Comparison of ENCODE assay signal across 14 cellular contexts in the genomic region with DNA sequence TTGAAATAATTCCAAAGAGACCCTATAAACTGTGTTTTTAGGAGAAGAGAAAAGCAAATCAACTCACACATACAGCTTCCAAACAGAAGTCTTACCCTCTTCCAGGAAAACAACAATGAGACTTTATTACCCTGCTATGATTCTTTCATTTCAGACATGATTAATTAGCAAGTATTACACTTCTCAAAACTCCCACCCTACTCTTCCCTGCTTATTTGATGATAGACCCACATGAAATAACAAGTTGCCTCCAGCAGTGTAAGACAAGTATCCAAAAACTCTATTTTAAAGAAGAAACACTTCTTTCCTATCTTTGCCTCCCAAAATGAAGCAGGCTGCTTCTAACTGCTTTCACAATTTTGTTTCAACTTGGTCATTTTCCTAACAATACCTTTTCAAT. TPM values are rescaled to one million over a fixed set of nuclear protein-coding genes. Genes with fewer than 3 reads are reported as not detected.
DNase-seq lines count a peak whose midpoint lies in the region; ATAC-seq and TF ChIP-seq lines count a peak whose summit lies in the region.
"Had no signal": no experiment of that assay in that cellular context is flagged by ENCODE, and none has a peak within 500 bp of the region (broad histone marks: within the 10 kb centered on the region; RNA-seq: fewer than 3 reads in every experiment).

No MANE protein-coding gene starts in this region.

- peaks cover 4% of the 10 kb centered on the region for H3K4me1 ChIP-seq in lower lobe of right lung
- no peaks in the 10 kb centered on the region for H3K4me1 ChIP-seq in mesendoderm (ENCODE audit: control insufficient read depth, low read depth, low read length)

- intact Hi-C loops in lower lobe of right lung (cut with DNase I), result no loop called here

- H2BK15ac ChIP-seq in mesendoderm (replicated peaks; ENCODE audit: low read depth), result no peak overlapping the region

- TF ChIP-seq CTCF in lower lobe of right lung (IDR thresholded peaks at IDR 0.05), result no peak

- no peak overlapping the region for H3K23ac ChIP-seq in mesendoderm (ENCODE audit: low read length)

- no peaks in the 10 kb centered on the region for H3K9me3 ChIP-seq in lower lobe of right lung

- H3K36me3 ChIP-seq in lower lobe of right lung, result no peaks in the 10 kb centered on the region
- no peaks in the 10 kb centered on the region for H3K36me3 ChIP-seq in mesendoderm (ENCODE audit: control insufficient read depth, insufficient read depth, low read length)

- no peak overlapping the region for H2BK120ac ChIP-seq in mesendoderm (ENCODE audit: low read depth, low read length)

- H3K56ac ChIP-seq in mesendoderm (ENCODE audit: low read length), result no peak overlapping the region

- peaks cover 5% of the 10 kb centered on the region for H3K27me3 ChIP-seq in lower lobe of right lung (ENCODE audit: low read depth)
- H3K27me3 ChIP-seq in mesendoderm (ENCODE audit: insufficient read depth, low read length, poor library complexity), result no peaks in the 10 kb centered on the region

- H2BK5ac ChIP-seq in mesendoderm (ENCODE audit: low read length), result no peak overlapping the region

- H3K9ac ChIP-seq in mesendoderm (ENCODE audit: low read length), result no peak overlapping the region

- no peak overlapping the region for H4K8ac ChIP-seq in mesendoderm (ENCODE audit: low read depth, low read length)

- no peak overlapping the region for H3K18ac ChIP-seq in mesendoderm (ENCODE audit: low read length)

- no peak overlapping the region for H3K4ac ChIP-seq in mesendoderm (ENCODE audit: low read depth, low read length)

- DNase-seq in HS-5 (ENCODE audit: low read depth), result peak; percentile 18
- no peak for DNase-seq in lower lobe of right lung
- DNase-seq in iPS-NIHi7 (ENCODE audit: extremely low spot score), result no peak
- DNase-seq in mesendoderm, result no peak
- DNase-seq in DMS153 treated with DMSO at 0.1 percent for 48 hours (lab: John Stamatoyannopoulos, UW; ENCODE audit: unreplicated experiment), result no peak
- DNase-seq: activated CD4-positive, alpha-beta T cell treated with anti-CD3 and anti-CD28 coated beads for 36 hours; activated T-cell treated with anti-CD3 and anti-CD28 coated beads, Interleukin-2, amount 50 U/mL, for 4 hours; CD4-positive, alpha-beta T cell; nucleus accumbens; stimulated activated CD4-positive, alpha-beta T cell treated with anti-CD3 and anti-CD28 coated beads, Interleukin-2, amount 100 ng/mL, for 24 hours had no signal

- ATAC-seq in lower lobe of right lung (no peak), GM18502 (IDR thresholded peaks at IDR 0.05; ENCODE audit: poor library complexity, unreplicated experiment) (no peak)
- ATAC-seq: activated CD4-positive, alpha-beta T cell treated with anti-CD3 and anti-CD28 coated beads for 36 hours; activated T-cell treated with anti-CD3 and anti-CD28 coated beads, Interleukin-2, amount 50 U/mL, for 4 hours; esophagus mucosa had no signal

- H3K79me1 ChIP-seq in mesendoderm (ENCODE audit: low read length), result peaks cover 4% of the 10 kb centered on the region

- peak overlapping the region; percentile 15 for H3K27ac ChIP-seq in cingulate gyrus (ENCODE audit: low read depth, low read length)
- peak overlapping the region; percentile 10 for H3K27ac ChIP-seq in lower lobe of right lung
- peak overlapping the region; percentile 10 for H3K27ac ChIP-seq in temporal lobe (ENCODE audit: low read depth, low read length)
- no peak overlapping the region for H3K27ac ChIP-seq in mesendoderm (ENCODE audit: low read depth, low read length)

- peaks cover 12% of the 10 kb centered on the region for H3K79me2 ChIP-seq in mesendoderm (ENCODE audit: control insufficient read depth, insufficient read depth, low read length)

- H4K5ac ChIP-seq in mesendoderm (ENCODE audit: low read length), result no peak overlapping the region

- no peak overlapping the region for H3K4me3 ChIP-seq in lower lobe of right lung
- H3K4me3 ChIP-seq in mesendoderm (ENCODE audit: low read length), result no peak overlapping the region

- no peak overlapping the region for H2AK5ac ChIP-seq in mesendoderm (ENCODE audit: low read length)

- H3K4me2 ChIP-seq in mesendoderm (ENCODE audit: low read length), result no peak overlapping the region

RNA-seq across cellular contexts. Expression of a gene that starts 4.1 kb away (rescaled TPM):
- total RNA-seq in lower lobe of right lung, result 5.8 TPM
- total RNA-seq in temporal lobe, result 3.7 TPM
- 7.2 TPM for polyA plus RNA-seq in mesendoderm (2013, experiment 1 of 2)
- 6.8 TPM for polyA plus RNA-seq in mesendoderm (2013, experiment 2 of 2)
- total RNA-seq: activated CD4-positive, alpha-beta T cell treated with anti-CD3 and anti-CD28 coated beads for 36 hours; activated T-cell treated with anti-CD3 and anti-CD28 coated beads, Interleukin-2, amount 50 U/mL, for 4 hours; CD4-positive, alpha-beta T cell had no signal
